Comparison of ENCODE assay signal across 15 cellular contexts in genomic region chr6:113082691-113083090, GRCh38.
DNase-seq lines count a peak whose midpoint lies in the region; ATAC-seq and TF ChIP-seq lines count a peak whose summit lies in the region.
"Had no signal": no experiment of that assay in that cellular context is flagged by ENCODE, and none has a peak within 500 bp of the region (broad histone marks: within the 10 kb centered on the region; RNA-seq: fewer than 3 reads in every experiment).

No MANE protein-coding gene starts in this region.

- no peak for TF ChIP-seq POLR2A in prostate gland (IDR thresholded peaks at IDR 0.05)

- no peaks in the 10 kb centered on the region for H3K27me3 ChIP-seq in prostate gland (replicated peaks; ENCODE audit: insufficient read depth)
- H3K27me3 ChIP-seq: hepatocyte, left lung had no signal

- no peak overlapping the region for H3K4me3 ChIP-seq in cardiac fibroblast (replicated peaks in 1 of 2; ENCODE audit: low read depth in 2 of 2, low read length in 2 of 2)
- H3K4me3 ChIP-seq in prostate gland, result no peak overlapping the region
- H3K4me3 ChIP-seq: hepatocyte, left lung had no signal

- no peaks in the 10 kb centered on the region for H3K36me3 ChIP-seq in prostate gland
- H3K36me3 ChIP-seq: left lung had no signal

- intact Hi-C loops in prostate gland (cut with DNase I), result no loop called here

- peaks cover 7% of the 10 kb centered on the region for H3K36me3 Mint-ChIP-seq in HFFc6 (ENCODE audit: low read depth)

- peaks cover 8% of the 10 kb centered on the region; the same call in 1 of the 2 replicates for H3K9me3 Mint-ChIP-seq in HFFc6

- H3K4me3 Mint-ChIP-seq in HFFc6, result no peak overlapping the region

- H3K27me3 Mint-ChIP-seq in HFFc6 (ENCODE audit: insufficient read depth), result no peaks in the 10 kb centered on the region

- 13% methylated on average over 3 of the region's 3 CpGs for WGBS in prostate gland

- ATAC-seq in HG03097 (IDR thresholded peaks at IDR 0.05; ENCODE audit: low FRiP score, unreplicated experiment) (no peak), HG03378 (IDR thresholded peaks at IDR 0.05; ENCODE audit: unreplicated experiment) (no peak)
- ATAC-seq: left lung had no signal

- H3K4me1 ChIP-seq in prostate gland (replicated peaks), result no peaks in the 10 kb centered on the region
- H3K4me1 ChIP-seq: left lung had no signal

- TF ChIP-seq CTCF in HFFc6 (IDR thresholded peaks at IDR 0.05) (no peak), cardiac fibroblast (IDR thresholded peaks at IDR 0.05; ENCODE audit: low read depth, low read length) (no peak), prostate gland (IDR thresholded peaks at IDR 0.05) (no peak)

- no peak overlapping the region for H3K27ac ChIP-seq in prostate gland
- H3K27ac ChIP-seq: hepatocyte, left lung had no signal

- no peak overlapping the region for H3K27ac Mint-ChIP-seq in HFFc6

- peaks cover 21% of the 10 kb centered on the region for H3K4me1 Mint-ChIP-seq in HFFc6 (ENCODE audit: low read depth)

- DNase-seq in AG08395 (ENCODE audit: low spot score), result peak; percentile 19
- DNase-seq in HFFc6, result peak; percentile 20
- DNase-seq in cardiac fibroblast (ENCODE audit: low read depth in 2 of 2), result peak; percentile 60 to 86
- peak; percentile 75 for DNase-seq in left kidney (ENCODE audit: low read depth, low spot score)
- no peak for DNase-seq in NCI-H510A (lab: John Stamatoyannopoulos, UW)
- no peak for DNase-seq in prostate gland (ENCODE audit: low spot score)
- DNase-seq: activated CD4-positive, alpha-beta T cell treated with anti-CD3 and anti-CD28 coated beads, Interleukin-2, amount 50 U/mL, for 1 hour; activated T-cell treated with anti-CD3 and anti-CD28 coated beads, Interleukin-2, amount 50 U/mL, for 48 hours; left lung; NCI-H345; retina; stimulated activated CD4-positive, alpha-beta T cell treated with anti-CD3 and anti-CD28 coated beads, Interleukin-2, amount 100 ng/mL, for 24 hours had no signal

- no peaks in the 10 kb centered on the region for H3K9me3 ChIP-seq in prostate gland
- H3K9me3 ChIP-seq: left lung had no signal

Comparison
In these comparisons a context has a peak if more than half of its experiments do, and no peak if none do; other contexts are left out.
1. DNase-seq: peak in AG08395 (single experiment), HFFc6 (single experiment), cardiac fibroblast (2 of 2) and left kidney (single experiment); none in NCI-H510A (single experiment) and prostate gland (single experiment).